ENCODE assay signal across 20 cellular contexts in genomic region chr1:16321176-16321867, GRCh38. TPM values are rescaled to one million over a fixed set of nuclear protein-coding genes. Genes with fewer than 3 reads are reported as not detected.
DNase-seq lines count a peak whose midpoint lies in the region; ATAC-seq and TF ChIP-seq lines count a peak whose summit lies in the region.
"Had no signal": no experiment of that assay in that cellular context is flagged by ENCODE, and none has a peak within 500 bp of the region (broad histone marks: within the 10 kb centered on the region; RNA-seq: fewer than 3 reads in every experiment).

No MANE protein-coding gene starts in this region.

- H3K27me3 ChIP-seq in CD4-positive, CD25-positive, alpha-beta regulatory T cell (ENCODE audit: control insufficient read depth, insufficient read depth, low read length) = no peaks in the 10 kb centered on the region
- no peaks in the 10 kb centered on the region for H3K27me3 ChIP-seq in SK-N-SH (ENCODE audit: insufficient read depth)
- H3K27me3 ChIP-seq: BLaER1, hepatocyte, neutrophil, Peyer's patch, sigmoid colon had no signal

- peaks cover 35% of the 10 kb centered on the region for H4K20me1 ChIP-seq in SK-N-SH (ENCODE audit: insufficient read depth)

- H3K9ac ChIP-seq in SK-N-SH = no peak overlapping the region
- H3K9ac ChIP-seq: BLaER1 had no signal

- TF ChIP-seq CTCF in progenitor cell of endocrine pancreas (IDR thresholded peaks at IDR 0.05; ENCODE audit: unreplicated experiment) (no peak), SK-N-SH (IDR thresholded peaks at IDR 0.05) (no peak)

- H2AFZ ChIP-seq in SK-N-SH (ENCODE audit: low read depth) = no peak overlapping the region
- H2AFZ ChIP-seq: hepatocyte had no signal

- no peak overlapping the region for H3K4me3 Mint-ChIP-seq in CD4-positive, CD25-positive, alpha-beta regulatory T cell
- H3K4me3 Mint-ChIP-seq in progenitor cell of endocrine pancreas (ENCODE audit: low read depth) = no peak overlapping the region
- H3K4me3 Mint-ChIP-seq: activated T-helper 17 cell treated with anti-CD3 and anti-CD28 coated beads, Interleukin-2, amount 50 U/mL, for 72 hours had no signal

- no peak for TF ChIP-seq EP300 in SK-N-SH (IDR thresholded peaks at IDR 0.05; ENCODE audit: borderline replicate concordance in 1 of 2, low read depth in 1 of 2, low read length in 1 of 2)

- peaks cover 4% of the 10 kb centered on the region for H3K36me3 Mint-ChIP-seq in CD4-positive, CD25-positive, alpha-beta regulatory T cell
- peaks cover 3% of the 10 kb centered on the region for H3K36me3 Mint-ChIP-seq in progenitor cell of endocrine pancreas (ENCODE audit: insufficient read depth)

- H3K9me3 ChIP-seq in CD4-positive, CD25-positive, alpha-beta regulatory T cell (ENCODE audit: control insufficient read depth in 2 of 2, low read length in 2 of 2) = no peaks in the 10 kb centered on the region
- H3K9me3 ChIP-seq in SK-N-SH = no peaks in the 10 kb centered on the region
- H3K9me3 ChIP-seq: BLaER1, neutrophil, Peyer's patch, sigmoid colon had no signal

- H3F3A ChIP-seq in SK-N-SH (replicated peaks; ENCODE audit: insufficient read depth) = peaks cover 17% of the 10 kb centered on the region

- no peak overlapping the region for H3K27ac ChIP-seq in CD4-positive, CD25-positive, alpha-beta regulatory T cell (ENCODE audit: insufficient read depth, low read length, poor library complexity, severe bottlenecking)
- H3K27ac ChIP-seq in SK-N-SH (ENCODE audit: low read depth in 2 of 2, low read length in 1 of 2) = no peak overlapping the region
- H3K27ac ChIP-seq: BLaER1, coronary artery, hepatocyte, neutrophil, Peyer's patch, sigmoid colon had no signal

- H3K4me3 ChIP-seq in CD4-positive, CD25-positive, alpha-beta regulatory T cell (ENCODE audit: low read depth, low read length) = no peak overlapping the region
- H3K4me3 ChIP-seq in SK-N-SH (ENCODE audit: low read depth in 2 of 2, low read length in 1 of 2) = no peak overlapping the region
- H3K4me3 ChIP-seq: BLaER1, coronary artery, hepatocyte, Peyer's patch, sigmoid colon had no signal

- 96% methylated on average over 4 of the region's 4 CpGs for WGBS in SK-N-SH (ENCODE audit: low lambda C conversion rate)

- peaks cover 3% of the 10 kb centered on the region for H3K36me3 ChIP-seq in CD4-positive, CD25-positive, alpha-beta regulatory T cell (ENCODE audit: control insufficient read depth, insufficient read depth, low read length)
- H3K36me3 ChIP-seq in SK-N-SH (replicated peaks in 1 of 2; ENCODE audit: control insufficient read depth in 1 of 2, insufficient read depth in 2 of 2, low read length in 1 of 2) = no peaks in the 10 kb centered on the region
- H3K36me3 ChIP-seq: sigmoid colon had no signal

- TF ChIP-seq RAD21 in SK-N-SH (IDR thresholded peaks at IDR 0.05; ENCODE audit: low read length) = no peak

- H3K4me2 ChIP-seq in SK-N-SH = no peak overlapping the region
- H3K4me2 ChIP-seq: BLaER1, hepatocyte had no signal

- H3K9me2 ChIP-seq in SK-N-SH = no peaks in the 10 kb centered on the region

- H3K4me1 ChIP-seq in CD4-positive, CD25-positive, alpha-beta regulatory T cell (ENCODE audit: control insufficient read depth, insufficient read depth, low read length, poor library complexity, severe bottlenecking) = no peaks in the 10 kb centered on the region
- H3K4me1 ChIP-seq in SK-N-SH (ENCODE audit: control insufficient read depth in 1 of 2, insufficient read depth in 2 of 2, low read depth in 1 of 2, low read length in 1 of 2) = peaks cover 2 to 6% of the 10 kb centered on the region in 2 experiments; a peak in 2 of 4 replicates
- H3K4me1 ChIP-seq: Peyer's patch had no signal

- H3K27me3 Mint-ChIP-seq in CD4-positive, CD25-positive, alpha-beta regulatory T cell = no peaks in the 10 kb centered on the region
- H3K27me3 Mint-ChIP-seq in progenitor cell of endocrine pancreas = no peaks in the 10 kb centered on the region
- H3K27me3 Mint-ChIP-seq: activated T-helper 17 cell treated with anti-CD3 and anti-CD28 coated beads, Interleukin-2, amount 50 U/mL, for 72 hours; IgD-negative memory B cell had no signal

- DNase-seq in CD4-positive, CD25-positive, alpha-beta regulatory T cell = no peak
- peak; percentile 82 to 84 for DNase-seq in NCI-H526 (lab: John Stamatoyannopoulos, UW)
- no peak for DNase-seq in progenitor cell of endocrine pancreas (ENCODE audit: low spot score, unreplicated experiment)
- no peak for DNase-seq in epidermal melanocyte (ENCODE audit: insufficient read length, low spot score)
- no peak for DNase-seq in activated CD4-positive, CD25-positive, alpha-beta regulatory T cell treated with anti-CD3 and anti-CD28 coated beads, Interleukin-2, amount 50 U/mL, for 72 hours
- no peak for DNase-seq in SK-N-SH
- DNase-seq: activated CD8-positive, alpha-beta memory T cell treated with anti-CD3 and anti-CD28 coated beads for 24 hours; DND-41; kidney; NCI-H2081; sigmoid colon; stimulated activated CD4-positive, alpha-beta T cell treated with anti-CD3 and anti-CD28 coated beads, Interleukin-2, amount 100 ng/mL, for 48 hours had no signal

- POLR2A ChIA-PET in SK-N-SH (lab: Yijun Ruan, JAX) = no interaction called here

- peaks cover 94% of the 10 kb centered on the region for H3K79me2 ChIP-seq in SK-N-SH (ENCODE audit: insufficient read depth)

- H3K27ac Mint-ChIP-seq in CD4-positive, CD25-positive, alpha-beta regulatory T cell = peak overlapping the region; percentile 5 to 51 (median 41)
- peak overlapping the region; percentile 11 for H3K27ac Mint-ChIP-seq in progenitor cell of endocrine pancreas
- H3K27ac Mint-ChIP-seq: activated T-helper 17 cell treated with anti-CD3 and anti-CD28 coated beads, Interleukin-2, amount 50 U/mL, for 72 hours had no signal

- CTCF ChIA-PET in SK-N-SH (lab: Yijun Ruan, JAX) = interaction anchor here (1.2 kb wide), 1 partner anchor 31 kb away, joined by 4 read pairs; the partner anchor contains the start of gene FBXO42

- peaks cover 16 to 38% (median 24%) of the 10 kb centered on the region in 4 donors for H3K4me1 Mint-ChIP-seq in CD4-positive, CD25-positive, alpha-beta regulatory T cell
- H3K4me1 Mint-ChIP-seq in progenitor cell of endocrine pancreas (ENCODE audit: low read depth) = peaks cover 5% of the 10 kb centered on the region

- no peak for ATAC-seq in CD4-positive, CD25-positive, alpha-beta regulatory T cell (ENCODE audit: low read depth in 2 of 2)
- peak; percentile 76 for ATAC-seq in esophagus mucosa
- ATAC-seq: activated T-helper 17 cell treated with anti-CD3 and anti-CD28 coated beads, Interleukin-2, amount 50 U/mL, for 72 hours had no signal

- peaks cover 0 to 1% (median 0%) of the 10 kb centered on the region in 7 donors for H3K9me3 Mint-ChIP-seq in CD4-positive, CD25-positive, alpha-beta regulatory T cell
- H3K9me3 Mint-ChIP-seq in progenitor cell of endocrine pancreas (ENCODE audit: low read depth) = no peaks in the 10 kb centered on the region
- H3K9me3 Mint-ChIP-seq: activated T-helper 17 cell treated with anti-CD3 and anti-CD28 coated beads, Interleukin-2, amount 50 U/mL, for 72 hours; IgD-negative memory B cell had no signal

TF ChIP-seq in SK-N-SH, 30 proteins besides CTCF, POLR2A, EP300 and RAD21 (continues in another document):
- TF ChIP-seq FOXM1 (IDR thresholded peaks at IDR 0.05; ENCODE audit: low read depth) (no peak), SMC3 (IDR thresholded peaks at IDR 0.05; ENCODE audit: low read depth, low read length) (no peak), EZH2phosphoT487 (IDR thresholded peaks at IDR 0.05; ENCODE audit: borderline replicate concordance, low read depth) (no peak), TEAD4 (IDR thresholded peaks at IDR 0.05; ENCODE audit: borderline replicate concordance, insufficient read depth) (no peak), ELF1 (IDR thresholded peaks at IDR 0.05) (no peak), REST (IDR thresholded peaks at IDR 0.05; ENCODE audit: low read depth, low read length) (no peak)

RNA-seq across cellular contexts. Expression of gene FBXO42, which starts 31.0 kb away (rescaled TPM):
- 22.0 TPM for total RNA-seq in CD4-positive, CD25-positive, alpha-beta regulatory T cell
- 10 to 100 TPM; 13.5 to 23.2 (median 21.5) TPM for polyA plus RNA-seq in CD4-positive, CD25-positive, alpha-beta regulatory T cell
- total RNA-seq in esophagus mucosa (11.9 TPM), progenitor cell of endocrine pancreas (26.8 and 30.5 TPM in 2 replicates)
- polyA plus RNA-seq in SK-N-SH (2012; rRNA removed) = 8.6 and 10.3 TPM in 2 replicates
- polyA plus RNA-seq in SK-N-SH (2012; cell fraction: cytosol; rRNA removed) = 6.0 and 7.3 TPM in 2 replicates
- polyA plus RNA-seq in SK-N-SH (2012; cell fraction: nucleus; rRNA removed) = 25.0 and 26.3 TPM in 2 replicates

RNA-seq across cellular contexts. Expression of gene SZRD1, which starts 45.7 kb away (rescaled TPM):
- 136 TPM for total RNA-seq in CD4-positive, CD25-positive, alpha-beta regulatory T cell
- 10 to 100 TPM; 36.9 to 54.5 (median 44.6) TPM for polyA plus RNA-seq in CD4-positive, CD25-positive, alpha-beta regulatory T cell
- total RNA-seq in esophagus mucosa = 89.9 TPM
- 109 and 119 TPM in 2 replicates for total RNA-seq in progenitor cell of endocrine pancreas
- polyA plus RNA-seq in SK-N-SH (2012; rRNA removed) = 100 and 119 TPM in 2 replicates
- polyA plus RNA-seq in SK-N-SH (2012; cell fraction: cytosol; rRNA removed) = 79.5 and 109 TPM in 2 replicates
- polyA plus RNA-seq in SK-N-SH (2012; cell fraction: nucleus; rRNA removed) = 51.0 and 70.5 TPM in 2 replicates

Comparison
In these comparisons a context has a peak if more than half of its experiments do, and no peak if none do; other contexts are left out.
1. DNase-seq: peak in NCI-H526 (2 of 2); none in CD4-positive, CD25-positive, alpha-beta regulatory T cell (0 of 3), progenitor cell of endocrine pancreas (single experiment), epidermal melanocyte (single experiment), activated CD4-positive, CD25-positive, alpha-beta regulatory T cell treated with anti-CD3 and anti-CD28 coated beads, Interleukin-2, amount 50 U/mL, for 72 hours (single experiment) and SK-N-SH (single experiment).